ENCODE assay signal across 8 cellular contexts in genomic region chr6:47787620-47788497, GRCh38. TPM values are rescaled to one million over a fixed set of nuclear protein-coding genes. Genes with fewer than 3 reads are reported as not detected.
A peak's percentile ranks its signal among the peaks of the same experiment; 100 is the strongest.
DNase-seq lines count a peak whose midpoint lies in the region; ATAC-seq and TF ChIP-seq lines count a peak whose summit lies in the region.

No MANE protein-coding gene starts in this region.

- peaks cover 5% of the 10 kb centered on the region for H3K4me1 Mint-ChIP-seq in activated naive CD4-positive, alpha-beta T cell treated with anti-CD3 and anti-CD28 coated beads for 36 hours (ENCODE audit: low read depth)

- DNase-seq in ELR (ENCODE audit: low read depth) (peak; percentile 66), LNCaP clone FGC (ENCODE audit: low read depth) (no peak), RWPE2 (ENCODE audit: low spot score) (peak; percentile 86), glomerular visceral epithelial cell (ENCODE audit: extremely low spot score) (peak; percentile 49), posterior cingulate gyrus (peak; percentile 16 to 93 (median 60)), NCI-H128 (lab: John Stamatoyannopoulos, UW; ENCODE audit: unreplicated experiment) (no peak)
- peak; percentile 70 for DNase-seq in activated naive CD4-positive, alpha-beta T cell treated with anti-CD3 and anti-CD28 coated beads for 36 hours

- peak overlapping the region; percentile 60 for H3K27ac ChIP-seq in RWPE2 (ENCODE audit: poor library complexity, severe bottlenecking)

- peaks cover 30% of the 10 kb centered on the region for H3K27me3 Mint-ChIP-seq in activated naive CD4-positive, alpha-beta T cell treated with anti-CD3 and anti-CD28 coated beads for 36 hours (ENCODE audit: low read depth)

- CTCF ChIA-PET in activated naive CD4-positive, alpha-beta T cell treated with anti-CD3 and anti-CD28 coated beads for 36 hours (lab: Charles Lee): interaction anchor here (0.6 to 3.5 kb wide), 21 partner anchors 9 to 1634 kb away, joined by 3 to 23 read pairs (median 3); no protein-coding TSS in a partner anchor

- intact Hi-C loops in activated naive CD4-positive, alpha-beta T cell treated with anti-CD3 and anti-CD28 coated beads for 36 hours (cut with micrococcal nuclease): loop anchor here (1.0 kb wide), 2 partner anchors 977 to 1622 kb away; no protein-coding TSS in a partner anchor
- intact Hi-C loops in posterior cingulate gyrus (cut with DNase I): loop anchor here (2.0 to 5.0 kb wide), 2 partner anchors 977 to 1624 kb away; no protein-coding TSS in a partner anchor

- H3K4me1 ChIP-seq in RWPE2 (ENCODE audit: insufficient read depth, poor library complexity, severe bottlenecking): peaks cover 17% of the 10 kb centered on the region

- H3K4me3 ChIP-seq in LNCaP clone FGC (ENCODE audit: low read depth, low read length) (no peak overlapping the region), RWPE2 (ENCODE audit: severe bottlenecking) (no peak overlapping the region)

- no peaks in the 10 kb centered on the region for H3K36me3 Mint-ChIP-seq in activated naive CD4-positive, alpha-beta T cell treated with anti-CD3 and anti-CD28 coated beads for 36 hours (ENCODE audit: low read depth)

- H3K9me3 Mint-ChIP-seq in activated naive CD4-positive, alpha-beta T cell treated with anti-CD3 and anti-CD28 coated beads for 36 hours: no peaks in the 10 kb centered on the region

- H3K27me3 ChIP-seq in RWPE2 (ENCODE audit: insufficient read depth, poor library complexity, severe bottlenecking): no peaks in the 10 kb centered on the region

- ATAC-seq in GM21723 (IDR thresholded peaks at IDR 0.05; ENCODE audit: unreplicated experiment): peak; percentile 87
- peak; percentile 99 for ATAC-seq in RWPE2 (ENCODE audit: low read depth)

- H3K36me3 ChIP-seq in RWPE2 (ENCODE audit: low read depth): no peaks in the 10 kb centered on the region

- no peak overlapping the region for H3K4me3 Mint-ChIP-seq in activated naive CD4-positive, alpha-beta T cell treated with anti-CD3 and anti-CD28 coated beads for 36 hours

- peak; percentile 93 for TF ChIP-seq CTCF in LNCaP clone FGC (IDR thresholded peaks at IDR 0.05; ENCODE audit: control insufficient read depth, extremely low read depth, insufficient read depth)
- TF ChIP-seq CTCF in RWPE2 (IDR thresholded peaks at IDR 0.05; ENCODE audit: poor library complexity, severe bottlenecking): peak; percentile 95

- H3K9me3 ChIP-seq in RWPE2 (ENCODE audit: severe bottlenecking): no peaks in the 10 kb centered on the region

- no peak overlapping the region for H3K27ac Mint-ChIP-seq in activated naive CD4-positive, alpha-beta T cell treated with anti-CD3 and anti-CD28 coated beads for 36 hours

RNA-seq across cellular contexts. Expression of gene OPN5, which starts 6.0 kb away (rescaled TPM):
- not detected for total RNA-seq in activated naive CD4-positive, alpha-beta T cell treated with anti-CD3 and anti-CD28 coated beads for 36 hours

Comparison
In these comparisons a context has a peak if more than half of its experiments do, and no peak if none do; other contexts are left out.
1. DNase-seq: peak in ELR (single experiment), RWPE2 (single experiment), activated naive CD4-positive, alpha-beta T cell treated with anti-CD3 and anti-CD28 coated beads for 36 hours (single experiment), glomerular visceral epithelial cell (single experiment) and posterior cingulate gyrus (10 of 10); none in LNCaP clone FGC (single experiment) and NCI-H128 (single experiment).